Comparison of ENCODE assay signal across 16 cellular contexts in genomic region chr4:84673475-84674230, GRCh38.
DNase-seq lines count a peak whose midpoint lies in the region; FAIRE-seq and TF ChIP-seq lines count a peak whose summit lies in the region.
"Had no signal": no experiment of that assay in that cellular context is flagged by ENCODE, and none has a peak within 500 bp of the region (broad histone marks: within the 10 kb centered on the region; RNA-seq: fewer than 3 reads in every experiment).

No MANE protein-coding gene starts in this region.

- peak; percentile 94 for DNase-seq in ELR (ENCODE audit: low read depth)
- peak; percentile 76 for DNase-seq in RWPE1 (ENCODE audit: low spot score)
- DNase-seq in fibroblast of mammary gland (ENCODE audit: low read depth): peak; percentile 94
- DNase-seq in retinal pigment epithelial cell (ENCODE audit: low read depth): peak; percentile 62
- no peak for DNase-seq in central memory CD4-positive, alpha-beta T cell
- no peak for DNase-seq in GM12892 (ENCODE audit: insufficient read length)
- no peak for DNase-seq in CD4-positive, alpha-beta memory T cell
- DNase-seq in NCI-H446 treated with DMSO at 0.1 percent for 48 hours (lab: John Stamatoyannopoulos, UW): no peak
- DNase-seq: activated naive CD8-positive, alpha-beta T cell treated with anti-CD3 and anti-CD28 coated beads, Interleukin-2, amount 10 ng/mL, durations not matched to agents 7 days and 5 days; DMS153; endodermal cell; KBM-7; natural killer cell; NCI-H2029 treated with DMSO at 0.1 percent for 48 hours; stimulated activated CD4-positive, alpha-beta T cell treated with anti-CD3 and anti-CD28 coated beads, Interleukin-15, amount 100 ng/mL, for 24 hours; T-helper 1 cell had no signal

- H3K27me3 ChIP-seq in CD4-positive, alpha-beta memory T cell (ENCODE audit: insufficient read depth, low read length): no peaks in the 10 kb centered on the region

- no peaks in the 10 kb centered on the region for H3K36me3 Mint-ChIP-seq in CD4-positive, alpha-beta memory T cell
- H3K36me3 Mint-ChIP-seq: activated naive CD8-positive, alpha-beta T cell treated with anti-CD3 and anti-CD28 coated beads, Interleukin-2, amount 10 ng/mL, durations not matched to agents 7 days and 5 days; natural killer cell had no signal

- CTCF ChIA-PET in RWPE1 (lab: Yijun Ruan, JAX): interaction anchor here (0.6 kb wide), 1 partner anchor 1783 kb away, joined by 3 read pairs; no protein-coding TSS in a partner anchor
- CTCF ChIA-PET in CD4-positive, alpha-beta memory T cell (lab: Charles Lee; ENCODE audit: partially characterized antibody): no interaction called here

- TF ChIP-seq CTCF in RWPE1 (conservative IDR thresholded peaks at IDR 0.05; ENCODE audit: low read depth) (no peak), fibroblast of mammary gland (conservative IDR thresholded peaks at IDR 0.05; ENCODE audit: control insufficient read depth, insufficient read depth, low read depth, low read length) (no peak), retinal pigment epithelial cell (conservative IDR thresholded peaks at IDR 0.05; ENCODE audit: low read depth, low read length) (no peak)

- no peak overlapping the region for H3K27ac Mint-ChIP-seq in CD4-positive, alpha-beta memory T cell
- H3K27ac Mint-ChIP-seq: activated naive CD8-positive, alpha-beta T cell treated with anti-CD3 and anti-CD28 coated beads, Interleukin-2, amount 10 ng/mL, durations not matched to agents 7 days and 5 days; endodermal cell; natural killer cell had no signal

- no peaks in the 10 kb centered on the region for H3K9me3 ChIP-seq in CD4-positive, alpha-beta memory T cell (ENCODE audit: control insufficient read depth in 1 of 2, low read length in 2 of 2)

- no peaks in the 10 kb centered on the region for H3K4me1 ChIP-seq in CD4-positive, alpha-beta memory T cell (ENCODE audit: insufficient read depth, low read length)

- POLR2A ChIA-PET in RWPE1 (lab: Yijun Ruan, JAX; ENCODE audit: low non-redundant PET): no interaction called here
- POLR2A ChIA-PET in CD4-positive, alpha-beta memory T cell (lab: Charles Lee; ENCODE audit: partially characterized antibody): no interaction called here

- intact Hi-C loops in CD4-positive, alpha-beta memory T cell (cut with micrococcal nuclease): no loop called here

- no peaks in the 10 kb centered on the region for H3K9me3 Mint-ChIP-seq in CD4-positive, alpha-beta memory T cell
- H3K9me3 Mint-ChIP-seq: activated naive CD8-positive, alpha-beta T cell treated with anti-CD3 and anti-CD28 coated beads, Interleukin-2, amount 10 ng/mL, durations not matched to agents 7 days and 5 days; endodermal cell had no signal

- H3K4me1 Mint-ChIP-seq in CD4-positive, alpha-beta memory T cell: no peaks in the 10 kb centered on the region
- H3K4me1 Mint-ChIP-seq: activated naive CD8-positive, alpha-beta T cell treated with anti-CD3 and anti-CD28 coated beads, Interleukin-2, amount 10 ng/mL, durations not matched to agents 7 days and 5 days; endodermal cell; natural killer cell had no signal

- peak overlapping the region; percentile 50 for H3K27ac ChIP-seq in RWPE1
- H3K27ac ChIP-seq in CD4-positive, alpha-beta memory T cell (ENCODE audit: low read depth, low read length): no peak overlapping the region

- FAIRE-seq in GM12892 (lab: Jason Lieb, UNC): no peak

- H3K27me3 Mint-ChIP-seq in CD4-positive, alpha-beta memory T cell: peaks cover 0 to 2% of the 10 kb centered on the region in 2 donors

- no peak for TF ChIP-seq POLR2A in GM12892 (IDR thresholded peaks at IDR 0.05; ENCODE audit: low read depth, low read length)

- no peak overlapping the region for H3K4me3 Mint-ChIP-seq in CD4-positive, alpha-beta memory T cell
- H3K4me3 Mint-ChIP-seq: activated naive CD8-positive, alpha-beta T cell treated with anti-CD3 and anti-CD28 coated beads, Interleukin-2, amount 10 ng/mL, durations not matched to agents 7 days and 5 days; endodermal cell; natural killer cell had no signal

- H3K4me3 ChIP-seq in fibroblast of mammary gland (ENCODE audit: control insufficient read depth, low read depth, low read length) (no peak overlapping the region), retinal pigment epithelial cell (ENCODE audit: low read length) (no peak overlapping the region)
- H3K4me3 ChIP-seq in CD4-positive, alpha-beta memory T cell (ENCODE audit: low read length in 2 of 2): no peak overlapping the region

- H3K36me3 ChIP-seq in CD4-positive, alpha-beta memory T cell (ENCODE audit: insufficient read depth, low read length): no peaks in the 10 kb centered on the region

Comparison
In these comparisons a context has a peak if more than half of its experiments do, and no peak if none do; other contexts are left out.
1. DNase-seq: peak in ELR (single experiment), RWPE1 (single experiment), fibroblast of mammary gland (single experiment) and retinal pigment epithelial cell (single experiment); none in central memory CD4-positive, alpha-beta T cell (single experiment), GM12892 (single experiment), CD4-positive, alpha-beta memory T cell (0 of 5) and NCI-H446 treated with DMSO at 0.1 percent for 48 hours (single experiment).